8 cellular contexts compared by ENCODE assay signal in the genomic region with DNA sequence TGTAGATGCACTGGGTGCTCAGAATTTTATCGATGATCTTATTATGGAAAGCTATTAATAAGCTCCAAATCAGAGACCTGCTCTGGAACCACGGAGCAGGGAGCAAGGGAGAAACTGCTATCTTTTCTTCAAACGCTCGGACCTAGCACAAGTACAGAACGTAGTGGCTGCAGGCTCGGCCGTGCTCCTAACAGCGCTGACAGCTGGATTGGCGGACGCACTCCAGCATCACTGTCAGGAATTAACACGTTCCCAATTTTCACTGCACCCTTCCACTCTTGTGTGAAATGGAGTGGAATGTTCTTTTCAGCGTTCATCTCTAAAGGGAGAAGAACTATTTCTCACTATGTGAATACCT.
DNase-seq lines count a peak whose midpoint lies in the region; ATAC-seq and TF ChIP-seq lines count a peak whose summit lies in the region.

No MANE protein-coding gene starts in this region.

- H3K27me3 ChIP-seq in MM.1S (replicated peaks; ENCODE audit: insufficient read depth, low read length) = no peaks in the 10 kb centered on the region
- no peaks in the 10 kb centered on the region for H3K27me3 ChIP-seq in colonic mucosa
- H3K27me3 ChIP-seq in upper lobe of right lung = no peaks in the 10 kb centered on the region

- H3K4me2 ChIP-seq in MM.1S (ENCODE audit: low read depth, low read length) = peak overlapping the region; percentile 74

- peaks cover 34% of the 10 kb centered on the region for H3K4me1 Mint-ChIP-seq in memory B cell

- H3K9me2 ChIP-seq in MM.1S (replicated peaks; ENCODE audit: insufficient read depth, low read length) = no peaks in the 10 kb centered on the region

- H3K36me3 Mint-ChIP-seq in memory B cell = no peaks in the 10 kb centered on the region

- peak overlapping the region; percentile 85 for H2AFZ ChIP-seq in MM.1S (ENCODE audit: low read length)

- intact Hi-C loops in colonic mucosa (cut with DNase I) = loop anchor here (10.0 kb wide), 1 partner anchor 618 kb away; no protein-coding TSS in a partner anchor
- intact Hi-C loops in upper lobe of right lung (cut with DNase I) = no loop called here

- peaks cover 26% of the 10 kb centered on the region for H3K4me1 ChIP-seq in MM.1S (ENCODE audit: low read length)
- no peaks in the 10 kb centered on the region for H3K4me1 ChIP-seq in colonic mucosa
- peaks cover 12% of the 10 kb centered on the region for H3K4me1 ChIP-seq in upper lobe of right lung

- peak overlapping the region; percentile 90 for H3K4me3 Mint-ChIP-seq in memory B cell

- no peaks in the 10 kb centered on the region for H3K9me3 Mint-ChIP-seq in memory B cell

- H3K4me3 ChIP-seq in MM.1S (ENCODE audit: low read length) = peak overlapping the region; percentile 67
- H3K4me3 ChIP-seq in colonic mucosa = peak overlapping the region; percentile 63
- peak overlapping the region; percentile 75 for H3K4me3 ChIP-seq in upper lobe of right lung

- H3K36me3 ChIP-seq in MM.1S (replicated peaks; ENCODE audit: insufficient read depth, low read length) = no peaks in the 10 kb centered on the region
- no peaks in the 10 kb centered on the region for H3K36me3 ChIP-seq in colonic mucosa
- no peaks in the 10 kb centered on the region for H3K36me3 ChIP-seq in upper lobe of right lung

- H3K79me2 ChIP-seq in MM.1S (ENCODE audit: low read length) = no peaks in the 10 kb centered on the region

- H3K27ac ChIP-seq in MM.1S (ENCODE audit: low read length) = no peak overlapping the region
- H3K27ac ChIP-seq in colonic mucosa = no peak overlapping the region
- peak overlapping the region; percentile 66 for H3K27ac ChIP-seq in upper lobe of right lung

- no peaks in the 10 kb centered on the region for H3K27me3 Mint-ChIP-seq in memory B cell

- no peaks in the 10 kb centered on the region for H4K20me1 ChIP-seq in MM.1S (ENCODE audit: insufficient read depth, low read length)

- DNase-seq in EL (peak; percentile 29), MM.1S (no peak), colonic mucosa (no peak), memory B cell (ENCODE audit: low spot score in 2 of 2) (no peak), upper lobe of right lung (no peak)
- no peak for DNase-seq in central memory CD4-positive, alpha-beta T cell

- ATAC-seq in memory B cell (ENCODE audit: low read depth) (peak; percentile 0), upper lobe of right lung (peak; percentile 59), GM19397 (IDR thresholded peaks at IDR 0.05; ENCODE audit: unreplicated experiment) (no peak), HG02852 (IDR thresholded peaks at IDR 0.05; ENCODE audit: unreplicated experiment) (no peak)

- H3F3A ChIP-seq in MM.1S (ENCODE audit: insufficient read depth, low read length) = peaks cover 19% of the 10 kb centered on the region

- TF ChIP-seq CTCF in MM.1S (IDR thresholded peaks at IDR 0.05; ENCODE audit: low read length) (no peak), colonic mucosa (IDR thresholded peaks at IDR 0.05) (no peak), upper lobe of right lung (IDR thresholded peaks at IDR 0.05) (no peak)

- H3K9ac ChIP-seq in MM.1S (ENCODE audit: low read length) (peak overlapping the region; percentile 50; the same call in 1 of the 2 replicates), colonic mucosa (ENCODE audit: low read depth in 2 of 2, low read length in 2 of 2) (no peak overlapping the region)

- H3K27ac Mint-ChIP-seq in memory B cell = peak overlapping the region; percentile 88

- H3K9me3 ChIP-seq in MM.1S (replicated peaks; ENCODE audit: insufficient read depth, low read length) (no peaks in the 10 kb centered on the region), colonic mucosa (no peaks in the 10 kb centered on the region), upper lobe of right lung (no peaks in the 10 kb centered on the region)

Comparison
In these comparisons a context has a peak if more than half of its experiments do, and no peak if none do; other contexts are left out.
1. ATAC-seq: peak in memory B cell (single experiment) and upper lobe of right lung (single experiment); none in GM19397 (single experiment) and HG02852 (single experiment).
2. Peak in every context shown above with its lines, with median percentiles within 50 percentile points of each other: H3K4me3 ChIP-seq.